ENCODE assay signal across 16 cellular contexts in the genomic region with DNA sequence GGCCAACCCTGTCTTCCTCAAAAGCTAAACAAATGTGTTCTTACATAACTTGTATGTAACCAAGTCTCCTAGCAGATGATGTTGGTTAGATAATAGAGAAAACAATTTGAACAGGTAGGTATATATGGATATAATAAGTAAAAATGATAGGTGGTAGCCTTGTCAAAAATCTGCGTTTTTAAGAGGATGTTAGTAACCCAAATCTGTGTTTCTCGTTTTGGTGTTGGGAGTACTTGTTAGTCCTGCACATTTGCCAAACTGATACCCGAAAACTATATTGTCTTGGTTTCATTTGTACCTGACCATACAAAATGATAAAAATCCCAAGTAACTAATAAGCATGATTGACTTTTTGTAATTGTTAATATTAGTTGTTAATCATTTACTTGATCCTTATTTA. TPM values are rescaled to one million over a fixed set of nuclear protein-coding genes. Genes with fewer than 3 reads are reported as not detected.
"Had no signal": no experiment of that assay in that cellular context is flagged by ENCODE, and none has a peak within 500 bp of the region (broad histone marks: within the 10 kb centered on the region; RNA-seq: fewer than 3 reads in every experiment).

No MANE protein-coding gene starts in this region.

- H3K27ac ChIP-seq: gastrocnemius medialis, heart right ventricle, left lung, neural progenitor cell, pancreas, vagina had no signal

- DNase-seq: activated CD4-positive, alpha-beta T cell treated with anti-CD3 and anti-CD28 coated beads for 48 hours; activated effector memory CD4-positive, alpha-beta T cell treated with anti-CD3 and anti-CD28 coated beads, Interleukin-2, amount 50 U/mL, for 16 hours; effector CD4-positive, alpha-beta T cell; gastrocnemius medialis; heart right ventricle; left lung; pancreas; stimulated activated CD4-positive, alpha-beta T cell treated with anti-CD3 and anti-CD28 coated beads, Interleukin-4, amount 100 ng/mL, for 24 hours had no signal

- H3K4me3 ChIP-seq: gastrocnemius medialis, heart right ventricle, left lung, neural progenitor cell, pancreas, vagina had no signal

- H3K27ac Mint-ChIP-seq: neural progenitor cell had no signal

- FAIRE-seq: astrocyte, colon, keratinocyte, pancreas had no signal

- H3K9me3 Mint-ChIP-seq: neural progenitor cell had no signal

- H2AFZ ChIP-seq: neural progenitor cell had no signal

- H3K9me3 ChIP-seq: gastrocnemius medialis, heart right ventricle, left lung, pancreas, vagina had no signal

- H3K9ac ChIP-seq: neural progenitor cell had no signal

- H3K4me3 Mint-ChIP-seq: neural progenitor cell had no signal

- ATAC-seq: gastrocnemius medialis, heart right ventricle, left lung had no signal

- H3K27me3 ChIP-seq: gastrocnemius medialis, heart right ventricle, left lung, neural progenitor cell, pancreas, vagina had no signal

- H3K4me2 ChIP-seq: neural progenitor cell had no signal

RNA-seq across cellular contexts. Expression of gene SLC10A1, which starts 22.0 kb away (rescaled TPM):
- total RNA-seq: astrocyte; fibroblast of lung; heart right ventricle; left lung; renal cortical epithelial cell; T-helper 1 cell treated with Interleukin-12 subunit alpha and Interleukin-12 subunit beta and Interleukin-4 antibody, amounts not matched to agents 30 ng/mL and 1 ng/mL, for 36 hours; vagina had no signal
- polyA plus RNA-seq: fibroblast of lung, heart right ventricle, keratinocyte, pancreas had no signal
